In the genomic region with DNA sequence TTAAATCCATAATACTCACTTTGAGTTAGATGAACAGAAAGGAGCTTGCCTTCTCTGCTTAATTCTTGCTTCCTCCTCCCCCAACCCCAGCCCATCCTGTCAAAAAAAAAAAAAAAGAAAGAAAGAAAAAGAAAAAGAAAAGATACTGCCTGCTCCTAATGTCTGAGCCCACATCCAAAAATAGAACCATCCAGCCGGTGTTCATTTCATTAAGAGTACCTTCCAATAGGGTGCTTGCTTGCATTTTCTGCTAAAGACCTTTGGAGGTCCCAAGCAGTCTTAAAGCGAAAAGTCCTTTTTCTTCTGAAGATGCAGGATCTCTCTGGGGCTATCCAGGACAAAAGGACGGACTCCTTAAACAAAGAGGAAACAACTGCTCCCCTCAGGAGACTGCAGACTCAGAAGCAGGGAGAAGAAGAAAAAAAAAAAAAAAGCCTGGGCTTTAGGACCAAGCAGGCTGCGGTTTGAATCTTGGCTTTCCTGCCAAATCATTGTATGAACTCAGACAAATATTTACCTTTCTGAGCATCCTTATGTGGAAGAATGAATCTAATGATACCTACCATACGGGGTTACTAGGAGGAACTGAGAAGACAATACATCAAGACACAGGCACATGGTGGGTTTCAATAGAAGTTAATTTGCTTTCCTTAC, we compare ENCODE assay signal across 1 cellular context.
TF ChIP-seq lines count a peak whose summit lies in the region.

No MANE protein-coding gene starts in this region.

TF ChIP-seq in WTC11, 78 proteins besides CTCF, POLR2A, EP300 and RAD21 (continued from another document):
- TF ChIP-seq, protein P1, sequence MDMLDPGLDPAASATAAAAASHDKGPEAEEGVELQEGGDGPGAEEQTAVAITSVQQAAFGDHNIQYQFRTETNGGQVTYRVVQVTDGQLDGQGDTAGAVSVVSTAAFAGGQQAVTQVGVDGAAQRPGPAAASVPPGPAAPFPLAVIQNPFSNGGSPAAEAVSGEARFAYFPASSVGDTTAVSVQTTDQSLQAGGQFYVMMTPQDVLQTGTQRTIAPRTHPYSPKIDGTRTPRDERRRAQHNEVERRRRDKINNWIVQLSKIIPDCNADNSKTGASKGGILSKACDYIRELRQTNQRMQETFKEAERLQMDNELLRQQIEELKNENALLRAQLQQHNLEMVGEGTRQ (CRISPR knock-in tag; IDR thresholded peaks at IDR 0.05): no peak
- TF ChIP-seq ZBTB43 (CRISPR knock-in tag; IDR thresholded peaks at IDR 0.05): no peak
- TF ChIP-seq, protein P2, sequence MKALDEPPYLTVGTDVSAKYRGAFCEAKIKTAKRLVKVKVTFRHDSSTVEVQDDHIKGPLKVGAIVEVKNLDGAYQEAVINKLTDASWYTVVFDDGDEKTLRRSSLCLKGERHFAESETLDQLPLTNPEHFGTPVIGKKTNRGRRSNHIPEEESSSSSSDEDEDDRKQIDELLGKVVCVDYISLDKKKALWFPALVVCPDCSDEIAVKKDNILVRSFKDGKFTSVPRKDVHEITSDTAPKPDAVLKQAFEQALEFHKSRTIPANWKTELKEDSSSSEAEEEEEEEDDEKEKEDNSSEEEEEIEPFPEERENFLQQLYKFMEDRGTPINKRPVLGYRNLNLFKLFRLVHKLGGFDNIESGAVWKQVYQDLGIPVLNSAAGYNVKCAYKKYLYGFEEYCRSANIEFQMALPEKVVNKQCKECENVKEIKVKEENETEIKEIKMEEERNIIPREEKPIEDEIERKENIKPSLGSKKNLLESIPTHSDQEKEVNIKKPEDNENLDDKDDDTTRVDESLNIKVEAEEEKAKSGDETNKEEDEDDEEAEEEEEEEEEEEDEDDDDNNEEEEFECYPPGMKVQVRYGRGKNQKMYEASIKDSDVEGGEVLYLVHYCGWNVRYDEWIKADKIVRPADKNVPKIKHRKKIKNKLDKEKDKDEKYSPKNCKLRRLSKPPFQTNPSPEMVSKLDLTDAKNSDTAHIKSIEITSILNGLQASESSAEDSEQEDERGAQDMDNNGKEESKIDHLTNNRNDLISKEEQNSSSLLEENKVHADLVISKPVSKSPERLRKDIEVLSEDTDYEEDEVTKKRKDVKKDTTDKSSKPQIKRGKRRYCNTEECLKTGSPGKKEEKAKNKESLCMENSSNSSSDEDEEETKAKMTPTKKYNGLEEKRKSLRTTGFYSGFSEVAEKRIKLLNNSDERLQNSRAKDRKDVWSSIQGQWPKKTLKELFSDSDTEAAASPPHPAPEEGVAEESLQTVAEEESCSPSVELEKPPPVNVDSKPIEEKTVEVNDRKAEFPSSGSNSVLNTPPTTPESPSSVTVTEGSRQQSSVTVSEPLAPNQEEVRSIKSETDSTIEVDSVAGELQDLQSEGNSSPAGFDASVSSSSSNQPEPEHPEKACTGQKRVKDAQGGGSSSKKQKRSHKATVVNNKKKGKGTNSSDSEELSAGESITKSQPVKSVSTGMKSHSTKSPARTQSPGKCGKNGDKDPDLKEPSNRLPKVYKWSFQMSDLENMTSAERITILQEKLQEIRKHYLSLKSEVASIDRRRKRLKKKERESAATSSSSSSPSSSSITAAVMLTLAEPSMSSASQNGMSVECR (CRISPR knock-in tag; IDR thresholded peaks at IDR 0.05; ENCODE audit: borderline replicate concordance): no peak
- TF ChIP-seq NR3C1 (CRISPR knock-in tag; conservative IDR thresholded peaks at IDR 0.05; ENCODE audit: low read depth): no peak
